18 cellular contexts compared by ENCODE assay signal in the genomic region with DNA sequence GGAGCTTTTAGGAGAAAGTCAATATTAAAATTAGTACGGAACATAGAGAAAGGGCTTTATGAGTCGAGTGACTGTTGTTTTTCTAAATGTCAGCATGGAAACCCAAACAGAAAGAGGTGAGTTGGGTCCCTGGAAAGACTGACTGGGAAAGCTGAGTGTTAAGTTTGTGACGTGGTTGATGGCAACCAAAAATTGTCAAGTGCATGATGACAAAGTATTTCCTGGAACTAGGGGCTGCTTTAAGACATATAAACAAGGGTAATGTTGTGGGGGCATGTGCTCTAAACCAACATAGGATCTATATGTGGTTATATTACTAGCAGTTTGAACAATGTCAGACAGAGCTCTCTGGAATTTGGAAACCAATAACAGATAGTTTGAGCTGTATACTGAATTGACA. TPM values are rescaled to one million over a fixed set of nuclear protein-coding genes. Genes with fewer than 3 reads are reported as not detected.
DNase-seq lines count a peak whose midpoint lies in the region; ATAC-seq, FAIRE-seq and TF ChIP-seq lines count a peak whose summit lies in the region.
"Had no signal": no experiment of that assay in that cellular context is flagged by ENCODE, and none has a peak within 500 bp of the region (broad histone marks: within the 10 kb centered on the region; RNA-seq: fewer than 3 reads in every experiment).

No MANE protein-coding gene starts in this region.

- in situ Hi-C loops in HepG2 (cut with HindIII; ENCODE audit: extremely low pct_ligation_motif_present, low pct_unique_long_range_greater_than_20kb): no loop called here

- no peak for TF ChIP-seq CTCF in HepG2 (CRISPR knock-in tag; IDR thresholded peaks at IDR 0.05)
- no peak for TF ChIP-seq CTCF in right lobe of liver (IDR thresholded peaks at IDR 0.05)

- no peaks in the 10 kb centered on the region for H3K36me3 ChIP-seq in HepG2 (replicated peaks in 1 of 2; ENCODE audit: control insufficient read depth in 1 of 2, insufficient read depth in 2 of 2, low read length in 2 of 2)
- no peaks in the 10 kb centered on the region for H3K36me3 ChIP-seq in right lobe of liver

- H3K9ac ChIP-seq in HepG2 (ENCODE audit: insufficient read depth, low read depth, low read length): no peak overlapping the region

- H3K27me3 ChIP-seq in HepG2 (ENCODE audit: control insufficient read depth in 1 of 2, insufficient read depth in 2 of 2, low read length in 2 of 2): no peaks in the 10 kb centered on the region; a peak in 1 of 5 replicates
- no peaks in the 10 kb centered on the region for H3K27me3 ChIP-seq in right lobe of liver

- no peak overlapping the region for H3K4me2 ChIP-seq in HepG2 (ENCODE audit: low read depth, low read length)

- BruUV-seq in HepG2 (replicated peaks; lab: Mats Ljungman, UMichigan): no TSS peak

- H3K4me3 ChIP-seq in HepG2 (replicated peaks in 1 of 3; ENCODE audit: insufficient read depth in 1 of 3, low read depth in 2 of 3, low read length in 3 of 3): no peak overlapping the region
- no peak overlapping the region for H3K4me3 ChIP-seq in right lobe of liver

- ATAC-seq in HepG2: no peak
- ATAC-seq in right lobe of liver: no peak
- ATAC-seq in T-cell (replicated peaks in 1 of 4): no peak
- ATAC-seq: Panc1 had no signal

- CTCF ChIA-PET in activated CD4-positive, alpha-beta T cell treated with anti-CD3 and anti-CD28 coated beads, Interleukin-2, amount 10 ng/mL, durations not matched to agents 7 days and 5 days (lab: Charles Lee): interaction anchor here (1.0 kb wide), 1 partner anchor 15 kb away, joined by 4 read pairs; no protein-coding TSS in a partner anchor
- CTCF ChIA-PET in HepG2 (lab: Yijun Ruan, JAX; ENCODE audit: low intra/inter-chr PET ratio, low total read pairs): no interaction called here
- CTCF ChIA-PET in T-cell (lab: Charles Lee): interaction anchor here in 1 of 2 donors (0.6 kb wide), 1 partner anchor 50 kb away, joined by 3 read pairs; no protein-coding TSS in a partner anchor

- H3K27ac Mint-ChIP-seq in activated CD4-positive, alpha-beta T cell treated with anti-CD3 and anti-CD28 coated beads, Interleukin-2, amount 10 ng/mL, durations not matched to agents 7 days and 5 days: no peak overlapping the region
- H3K27ac Mint-ChIP-seq in activated naive CD8-positive, alpha-beta T cell: peak overlapping the region; percentile 91
- peak overlapping the region; percentile 81 for H3K27ac Mint-ChIP-seq in stimulated activated naive CD8-positive, alpha-beta T cell treated with anti-CD3 and anti-CD28 coated beads, Interleukin-15, Interleukin-2, amounts not matched to agents 100 ng/mL and 50 ng/mL, for 24 hours
- no peak overlapping the region for H3K27ac Mint-ChIP-seq in T-cell

- intact Hi-C loops in HepG2 (cut with micrococcal nuclease; ENCODE audit: unreplicated experiment): no loop called here
- intact Hi-C loops in right lobe of liver (cut with DNase I): no loop called here

- H3K36me3 Mint-ChIP-seq in activated CD4-positive, alpha-beta T cell treated with anti-CD3 and anti-CD28 coated beads, Interleukin-2, amount 10 ng/mL, durations not matched to agents 7 days and 5 days (ENCODE audit: low read depth): no peaks in the 10 kb centered on the region
- peaks cover 2% of the 10 kb centered on the region for H3K36me3 Mint-ChIP-seq in activated naive CD8-positive, alpha-beta T cell
- no peaks in the 10 kb centered on the region for H3K36me3 Mint-ChIP-seq in stimulated activated naive CD8-positive, alpha-beta T cell treated with anti-CD3 and anti-CD28 coated beads, Interleukin-15, Interleukin-2, amounts not matched to agents 100 ng/mL and 50 ng/mL, for 24 hours (ENCODE audit: low read depth)
- H3K36me3 Mint-ChIP-seq in T-cell: no peaks in the 10 kb centered on the region

- no peaks in the 10 kb centered on the region for H3K27me3 Mint-ChIP-seq in activated CD4-positive, alpha-beta T cell treated with anti-CD3 and anti-CD28 coated beads, Interleukin-2, amount 10 ng/mL, durations not matched to agents 7 days and 5 days
- no peaks in the 10 kb centered on the region for H3K27me3 Mint-ChIP-seq in activated naive CD8-positive, alpha-beta T cell
- H3K27me3 Mint-ChIP-seq in stimulated activated naive CD8-positive, alpha-beta T cell treated with anti-CD3 and anti-CD28 coated beads, Interleukin-15, Interleukin-2, amounts not matched to agents 100 ng/mL and 50 ng/mL, for 24 hours: no peaks in the 10 kb centered on the region
- peaks cover 0 to 4% of the 10 kb centered on the region in 2 donors for H3K27me3 Mint-ChIP-seq in T-cell

- H3K4me1 Mint-ChIP-seq in activated CD4-positive, alpha-beta T cell treated with anti-CD3 and anti-CD28 coated beads, Interleukin-2, amount 10 ng/mL, durations not matched to agents 7 days and 5 days: peaks cover 11% of the 10 kb centered on the region
- H3K4me1 Mint-ChIP-seq in activated naive CD8-positive, alpha-beta T cell (ENCODE audit: low read depth): peaks cover 26% of the 10 kb centered on the region
- H3K4me1 Mint-ChIP-seq in stimulated activated naive CD8-positive, alpha-beta T cell treated with anti-CD3 and anti-CD28 coated beads, Interleukin-15, Interleukin-2, amounts not matched to agents 100 ng/mL and 50 ng/mL, for 24 hours (ENCODE audit: low read depth): peaks cover 61% of the 10 kb centered on the region
- peaks cover 0 to 2% (median 0%) of the 10 kb centered on the region in 3 donors for H3K4me1 Mint-ChIP-seq in T-cell

- H2AFZ ChIP-seq in HepG2 (ENCODE audit: low read length): no peak overlapping the region

- POLR2A ChIA-PET in activated CD4-positive, alpha-beta T cell treated with anti-CD3 and anti-CD28 coated beads, Interleukin-2, amount 10 ng/mL, durations not matched to agents 7 days and 5 days (lab: Charles Lee): no interaction called here
- POLR2A ChIA-PET in HepG2 (lab: Yijun Ruan, JAX): no interaction called here
- POLR2A ChIA-PET in T-cell (lab: Charles Lee): interaction anchor here in 1 of 2 donors (0.6 kb wide), 1 partner anchor 28 kb away, joined by 3 read pairs; no protein-coding TSS in a partner anchor

- no peak for TF ChIP-seq POLR2A in HepG2 (IDR thresholded peaks at IDR 0.05; ENCODE audit: insufficient read depth in 1 of 2, low read depth in 2 of 2, low read length in 2 of 2)
- TF ChIP-seq POLR2A in right lobe of liver (IDR thresholded peaks at IDR 0.05): no peak

- no peak overlapping the region for H3K4me3 Mint-ChIP-seq in activated CD4-positive, alpha-beta T cell treated with anti-CD3 and anti-CD28 coated beads, Interleukin-2, amount 10 ng/mL, durations not matched to agents 7 days and 5 days
- H3K4me3 Mint-ChIP-seq in activated naive CD8-positive, alpha-beta T cell: peak overlapping the region; percentile 48
- H3K4me3 Mint-ChIP-seq in stimulated activated naive CD8-positive, alpha-beta T cell treated with anti-CD3 and anti-CD28 coated beads, Interleukin-15, Interleukin-2, amounts not matched to agents 100 ng/mL and 50 ng/mL, for 24 hours: peak overlapping the region; percentile 53
- no peak overlapping the region for H3K4me3 Mint-ChIP-seq in T-cell

- H3K27ac ChIP-seq in HepG2 (ENCODE audit: extremely low read length, insufficient read depth, low read length) (no peak overlapping the region), right lobe of liver (no peak overlapping the region)

- no peaks in the 10 kb centered on the region for H4K20me1 ChIP-seq in HepG2 (ENCODE audit: insufficient read depth, low read length)

- no peak for TF ChIP-seq RAD21 in HepG2 (CRISPR knock-in tag; IDR thresholded peaks at IDR 0.05)

- peak; percentile 5 to 21 for DNase-seq in activated CD4-positive, alpha-beta T cell treated with anti-CD3 and anti-CD28 coated beads for 4 hours
- DNase-seq in activated CD4-positive, alpha-beta T cell treated with anti-CD3 and anti-CD28 coated beads, Interleukin-2, amount 10 ng/mL, durations not matched to agents 7 days and 5 days: no peak
- DNase-seq in HepG2 (ENCODE audit: low spot score) (no peak), right lobe of liver (no peak), middle frontal gyrus (ENCODE audit: extremely low spot score, low spot score) (no peak), T-cell (no peak)
- DNase-seq: C1 segment of cervical spinal cord, EL, H7, Kasumi-1, NCI-H1105 treated with DMSO at 0.1 percent for 48 hours, NCI-H187 treated with DMSO at 0.1 percent for 48 hours, NCI-H446 treated with DMSO at 0.1 percent for 48 hours, NCI-H748 treated with DMSO at 0.1 percent for 48 hours had no signal

- H3K4me1 ChIP-seq in HepG2 (ENCODE audit: insufficient read depth, low read length) (peaks cover 9% of the 10 kb centered on the region), right lobe of liver (no peaks in the 10 kb centered on the region)

- FAIRE-seq in HepG2 (lab: Jason Lieb, UNC): no peak
- FAIRE-seq: A204.1 had no signal

- H3K9me3 ChIP-seq in HepG2 (ENCODE audit: low read length): no peaks in the 10 kb centered on the region
- no peaks in the 10 kb centered on the region for H3K9me3 ChIP-seq in right lobe of liver

- TF ChIP-seq EP300 in HepG2 (IDR thresholded peaks at IDR 0.05; ENCODE audit: low read depth in 2 of 2, low read length in 2 of 2): no peak
- no peak for TF ChIP-seq EP300 in HepG2 (CRISPR knock-in tag; IDR thresholded peaks at IDR 0.05; ENCODE audit: borderline replicate concordance)

- no peaks in the 10 kb centered on the region for H3K9me3 Mint-ChIP-seq in activated CD4-positive, alpha-beta T cell treated with anti-CD3 and anti-CD28 coated beads, Interleukin-2, amount 10 ng/mL, durations not matched to agents 7 days and 5 days
- H3K9me3 Mint-ChIP-seq in activated naive CD8-positive, alpha-beta T cell (ENCODE audit: low read depth): no peaks in the 10 kb centered on the region
- no peaks in the 10 kb centered on the region for H3K9me3 Mint-ChIP-seq in stimulated activated naive CD8-positive, alpha-beta T cell treated with anti-CD3 and anti-CD28 coated beads, Interleukin-15, Interleukin-2, amounts not matched to agents 100 ng/mL and 50 ng/mL, for 24 hours
- no peaks in the 10 kb centered on the region for H3K9me3 Mint-ChIP-seq in T-cell

- no peaks in the 10 kb centered on the region for H3K79me2 ChIP-seq in HepG2 (ENCODE audit: insufficient read depth, low read length)

- 38% methylated on average over 3 of the region's 3 CpGs for WGBS in HepG2 (ENCODE audit: low lambda C conversion rate)
- 60% methylated on average over 3 of the region's 3 CpGs for WGBS in right lobe of liver (ENCODE audit: insufficient coverage, low coverage, low lambda C conversion rate, missing lambda C conversion rate)

RNA-seq across cellular contexts. Expression of a gene that starts 50.9 kb away (rescaled TPM):
- 10 to 100 TPM; 17.2 to 17.3 TPM for total RNA-seq in activated CD4-positive, alpha-beta T cell treated with anti-CD3 and anti-CD28 coated beads, Interleukin-2, amount 10 ng/mL, durations not matched to agents 7 days and 5 days
- total RNA-seq in HepG2 (2016; rRNA removed; fragmentation: Illumina TruSeq; extraction: Trizol) (0.65 TPM in 1 of 2 replicates, not detected in the other), right lobe of liver (1 to 10 TPM; 3.2 to 8.8 (median 4.8) TPM), T-cell (10 to 100 TPM in 3 of 5 donors, 1 to 10 TPM in 2; 9.2 to 12.8 (median 10.5) TPM)
- not detected in 2 replicates for total RNA-seq in HepG2 (2016; cell fraction: cytosol; rRNA removed; fragmentation: Illumina TruSeq; extraction: Trizol; ENCODE audit: low read depth)
- not detected in 2 replicates for total RNA-seq in HepG2 (2016; cell fraction: insoluble cytoplasmic fraction; rRNA removed; fragmentation: Illumina TruSeq; extraction: Trizol)
- not detected in 2 replicates for total RNA-seq in HepG2 (2016; cell fraction: membrane; rRNA removed; fragmentation: Illumina TruSeq; extraction: Trizol)
- not detected in 2 replicates for total RNA-seq in HepG2 (2016; cell fraction: nucleus; rRNA removed; fragmentation: Illumina TruSeq; extraction: Trizol)
- not detected in 2 replicates for polyA plus RNA-seq in HepG2 (2011; rRNA removed)
- not detected in 2 replicates for polyA plus RNA-seq in HepG2 (2011; cell fraction: cytosol; rRNA removed)
- polyA plus RNA-seq in HepG2 (2011; cell fraction: nucleus; rRNA removed): not detected in 2 replicates
- not detected in 2 replicates for polyA plus RNA-seq in HepG2 (2012)
- not detected in 2 replicates for polyA plus RNA-seq in HepG2 (2016; cell fraction: cytosol; fragmentation: Illumina TruSeq; extraction: Trizol; ENCODE audit: low read depth)
- not detected in 2 replicates for polyA plus RNA-seq in HepG2 (2016; cell fraction: insoluble cytoplasmic fraction; fragmentation: Illumina TruSeq; extraction: Trizol; ENCODE audit: low read depth)
- polyA plus RNA-seq in HepG2 (2016; cell fraction: membrane; fragmentation: Illumina TruSeq; extraction: Trizol; ENCODE audit: low read depth): not detected in 2 replicates
- not detected in 2 replicates for polyA plus RNA-seq in HepG2 (2016; cell fraction: nucleus; fragmentation: Illumina TruSeq; extraction: Trizol; ENCODE audit: insufficient read depth, low read depth)
- polyA minus RNA-seq in HepG2 (2011; rRNA and poly(A)+ RNA removed; ENCODE audit: low replicate concordance): 64.3 TPM in 1 of 2 replicates, not detected in the other
- 0.30 and 0.35 TPM in 2 replicates for polyA minus RNA-seq in HepG2 (2011; cell fraction: cytosol; rRNA and poly(A)+ RNA removed)
- 0.12 and 0.26 TPM in 2 replicates for polyA minus RNA-seq in HepG2 (2011; cell fraction: nucleus; rRNA and poly(A)+ RNA removed)

RNA-seq across cellular contexts. Expression of a gene that starts 52.7 kb away (rescaled TPM):
- 1 to 10 TPM; 1.2 to 1.7 TPM for total RNA-seq in activated CD4-positive, alpha-beta T cell treated with anti-CD3 and anti-CD28 coated beads, Interleukin-2, amount 10 ng/mL, durations not matched to agents 7 days and 5 days
- total RNA-seq in HepG2 (2016; rRNA removed; fragmentation: Illumina TruSeq; extraction: Trizol) (not detected in 2 replicates), right lobe of liver (1 to 10 TPM in 5 of 6 experiments, under 1 TPM in 1; 0.51 to 1.8 (median 1.2) TPM), T-cell (100 to 1,000 TPM in 2 of 5 donors, 1 to 10 TPM in 3; 3.7 to 300 (median 6.7) TPM)
- total RNA-seq in HepG2 (2016; cell fraction: cytosol; rRNA removed; fragmentation: Illumina TruSeq; extraction: Trizol; ENCODE audit: low read depth): not detected in 2 replicates
- total RNA-seq in HepG2 (2016; cell fraction: insoluble cytoplasmic fraction; rRNA removed; fragmentation: Illumina TruSeq; extraction: Trizol): not detected in 2 replicates
- total RNA-seq in HepG2 (2016; cell fraction: membrane; rRNA removed; fragmentation: Illumina TruSeq; extraction: Trizol): 0.03 TPM in 1 of 2 replicates, not detected in the other
- not detected in 2 replicates for total RNA-seq in HepG2 (2016; cell fraction: nucleus; rRNA removed; fragmentation: Illumina TruSeq; extraction: Trizol)
- 0.13 TPM in 1 of 2 replicates, not detected in the other for polyA plus RNA-seq in HepG2 (2011; rRNA removed)
- polyA plus RNA-seq in HepG2 (2011; cell fraction: cytosol; rRNA removed): not detected in 2 replicates
- polyA plus RNA-seq in HepG2 (2011; cell fraction: nucleus; rRNA removed): 0.14 and 0.27 TPM in 2 replicates
- polyA plus RNA-seq in HepG2 (2012): 0.07 TPM in 1 of 2 replicates, not detected in the other
- polyA plus RNA-seq in HepG2 (2016; cell fraction: cytosol; fragmentation: Illumina TruSeq; extraction: Trizol; ENCODE audit: low read depth): not detected in 2 replicates
- polyA plus RNA-seq in HepG2 (2016; cell fraction: insoluble cytoplasmic fraction; fragmentation: Illumina TruSeq; extraction: Trizol; ENCODE audit: low read depth): not detected in 2 replicates
- not detected in 2 replicates for polyA plus RNA-seq in HepG2 (2016; cell fraction: membrane; fragmentation: Illumina TruSeq; extraction: Trizol; ENCODE audit: low read depth)
- 0.13 and 0.21 TPM in 2 replicates for polyA plus RNA-seq in HepG2 (2016; cell fraction: nucleus; fragmentation: Illumina TruSeq; extraction: Trizol; ENCODE audit: insufficient read depth, low read depth)
- 9.7 TPM in 1 of 2 replicates, not detected in the other for polyA minus RNA-seq in HepG2 (2011; rRNA and poly(A)+ RNA removed; ENCODE audit: low replicate concordance)
- polyA minus RNA-seq in HepG2 (2011; cell fraction: cytosol; rRNA and poly(A)+ RNA removed): 0.20 TPM in 1 of 2 replicates, not detected in the other
- polyA minus RNA-seq in HepG2 (2011; cell fraction: nucleus; rRNA and poly(A)+ RNA removed): 0.99 TPM in 1 of 2 replicates, not detected in the other

Comparison
In these comparisons a context has a peak if more than half of its experiments do, and no peak if none do; other contexts are left out.
1. DNase-seq: peak in activated CD4-positive, alpha-beta T cell treated with anti-CD3 and anti-CD28 coated beads for 4 hours (2 of 2); none in activated CD4-positive, alpha-beta T cell treated with anti-CD3 and anti-CD28 coated beads, Interleukin-2, amount 10 ng/mL, durations not matched to agents 7 days and 5 days (single experiment), HepG2 (single experiment), right lobe of liver (0 of 3), middle frontal gyrus (single experiment) and T-cell (0 of 34).
2. H3K27ac Mint-ChIP-seq: peak in activated naive CD8-positive, alpha-beta T cell (single experiment) and stimulated activated naive CD8-positive, alpha-beta T cell treated with anti-CD3 and anti-CD28 coated beads, Interleukin-15, Interleukin-2, amounts not matched to agents 100 ng/mL and 50 ng/mL, for 24 hours (single experiment); none in activated CD4-positive, alpha-beta T cell treated with anti-CD3 and anti-CD28 coated beads, Interleukin-2, amount 10 ng/mL, durations not matched to agents 7 days and 5 days (single experiment) and T-cell (0 of 2).
3. H3K4me3 Mint-ChIP-seq: peak in activated naive CD8-positive, alpha-beta T cell (single experiment) and stimulated activated naive CD8-positive, alpha-beta T cell treated with anti-CD3 and anti-CD28 coated beads, Interleukin-15, Interleukin-2, amounts not matched to agents 100 ng/mL and 50 ng/mL, for 24 hours (single experiment); none in activated CD4-positive, alpha-beta T cell treated with anti-CD3 and anti-CD28 coated beads, Interleukin-2, amount 10 ng/mL, durations not matched to agents 7 days and 5 days (single experiment) and T-cell (0 of 3).